In genomic region chr11:100863080-100863581, GRCh38 we compare ENCODE assay signal across 1 cellular context.
TF ChIP-seq lines count a peak whose summit lies in the region.

No MANE protein-coding gene starts in this region.

TF ChIP-seq in K562, 482 proteins besides CTCF, POLR2A, EP300 and RAD21 (continued from another document and continues in another):
- TF ChIP-seq IRF1 (CRISPR knock-in tag; IDR thresholded peaks at IDR 0.05; ENCODE audit: borderline replicate concordance), result no peak
- TF ChIP-seq FOXO4 (CRISPR knock-in tag; IDR thresholded peaks at IDR 0.05), result no peak
- TF ChIP-seq HDGF (IDR thresholded peaks at IDR 0.05), result no peak
- no peak for TF ChIP-seq ZNF140 (CRISPR knock-in tag; IDR thresholded peaks at IDR 0.05)
- no peak for TF ChIP-seq STAT6 (CRISPR knock-in tag; IDR thresholded peaks at IDR 0.05)
- no peak for TF ChIP-seq ZSCAN32 (CRISPR knock-in tag; IDR thresholded peaks at IDR 0.05)
- no peak for TF ChIP-seq PHF20 (IDR thresholded peaks at IDR 0.05; ENCODE audit: partially characterized antibody)
- TF ChIP-seq NUFIP1 (IDR thresholded peaks at IDR 0.05; ENCODE audit: partially characterized antibody), result no peak
- TF ChIP-seq ASH1L (IDR thresholded peaks at IDR 0.05; ENCODE audit: borderline replicate concordance, low read depth, partially characterized antibody), result no peak
- TF ChIP-seq E4F1 (CRISPR knock-in tag; IDR thresholded peaks at IDR 0.05; ENCODE audit: borderline replicate concordance), result no peak
- no peak for TF ChIP-seq ZNF583 (CRISPR knock-in tag; IDR thresholded peaks at IDR 0.05)
- 0 out of 4 replicates have a peak, but pooled peaks of 1 of the 2 experiments have one; percentile 35 for TF ChIP-seq ZNF639 (CRISPR knock-in tag; conservative IDR thresholded peaks at IDR 0.05 in 1 of 2, IDR thresholded peaks at IDR 0.05 in 1 of 2)
- no peak for TF ChIP-seq ZNF551 (CRISPR knock-in tag; IDR thresholded peaks at IDR 0.05)
- TF ChIP-seq TCF7L2 (IDR thresholded peaks at IDR 0.05; ENCODE audit: low read depth, low read length), result no peak
- no peak for TF ChIP-seq KAT7 (CRISPR knock-in tag; IDR thresholded peaks at IDR 0.05; ENCODE audit: borderline replicate concordance)
- no peak for TF ChIP-seq FOXA1 (IDR thresholded peaks at IDR 0.05; ENCODE audit: borderline replicate concordance)
- TF ChIP-seq CEBPG (CRISPR knock-in tag; IDR thresholded peaks at IDR 0.05), result peak; percentile 40
- TF ChIP-seq CEBPG (tag; conservative IDR thresholded peaks at IDR 0.05 in 1 of 2, IDR thresholded peaks at IDR 0.05 in 1 of 2), result peak in 1 of 2 experiments; percentile 65; a peak in 2 of 4 replicates
- no peak for TF ChIP-seq SAFB2 (IDR thresholded peaks at IDR 0.05; ENCODE audit: borderline replicate concordance, low read depth, low read length, severe bottlenecking)
- TF ChIP-seq STAT5B (CRISPR knock-in tag; IDR thresholded peaks at IDR 0.05), result no peak
- TF ChIP-seq TFAP4 (CRISPR knock-in tag; IDR thresholded peaks at IDR 0.05; ENCODE audit: borderline replicate concordance), result peak; percentile 94
- TF ChIP-seq EHMT2 (IDR thresholded peaks at IDR 0.05), result peak; percentile 67
- no peak for TF ChIP-seq NR4A1 (CRISPR knock-in tag; IDR thresholded peaks at IDR 0.05)
- TF ChIP-seq NR4A1 (tag; IDR thresholded peaks at IDR 0.05), result no peak
- no peak for TF ChIP-seq ZBTB33 (CRISPR knock-in tag; IDR thresholded peaks at IDR 0.05)
- peak; percentile 82 for TF ChIP-seq DACH1 (IDR thresholded peaks at IDR 0.05; ENCODE audit: partially characterized antibody)
- TF ChIP-seq MNT (conservative IDR thresholded peaks at IDR 0.05), result peak in 1 of 2 experiments; percentile 52; a peak in 1 of 4 replicates
- no peak for TF ChIP-seq KAT8 (IDR thresholded peaks at IDR 0.05; ENCODE audit: low read depth)
- no peak for TF ChIP-seq HSF4 (CRISPR knock-in tag; IDR thresholded peaks at IDR 0.05; ENCODE audit: borderline replicate concordance)
- no peak for TF ChIP-seq PRMT5 (CRISPR knock-in tag; IDR thresholded peaks at IDR 0.05)
- no peak for TF ChIP-seq MEF2A (IDR thresholded peaks at IDR 0.05; ENCODE audit: control insufficient read depth, low read depth, low read length)
- no peak for TF ChIP-seq SRSF9 (IDR thresholded peaks at IDR 0.05; ENCODE audit: borderline replicate concordance, low read depth, low read length)
- no peak for TF ChIP-seq ZZZ3 (IDR thresholded peaks at IDR 0.05)
- TF ChIP-seq GTF3C2 (IDR thresholded peaks at IDR 0.05; ENCODE audit: borderline replicate concordance, extremely low read depth, insufficient read length), result no peak
- no peak for TF ChIP-seq PYGO2 (tag; IDR thresholded peaks at IDR 0.05)
- no peak for TF ChIP-seq SREBF1 (IDR thresholded peaks at IDR 0.05; ENCODE audit: borderline replicate concordance, low read depth, low read length)
- TF ChIP-seq VEZF1 (CRISPR knock-in tag; IDR thresholded peaks at IDR 0.05), result peak; percentile 75
- no peak for TF ChIP-seq HNRNPLL (IDR thresholded peaks at IDR 0.05; ENCODE audit: low read depth, low read length, poor library complexity, severe bottlenecking)
- no peak for TF ChIP-seq RHOXF2B (CRISPR knock-in tag; conservative IDR thresholded peaks at IDR 0.05)
- TF ChIP-seq SMAD3 (CRISPR knock-in tag; conservative IDR thresholded peaks at IDR 0.05), result 0 out of 2 replicates have a peak, but pooled peaks have one; percentile 20
- no peak for TF ChIP-seq ZNF277 (CRISPR knock-in tag; IDR thresholded peaks at IDR 0.05; ENCODE audit: borderline replicate concordance)
